Comparison of ENCODE assay signal across 20 cellular contexts in genomic region chr3:147200545-147200944, GRCh38.
A peak's percentile ranks its signal among the peaks of the same experiment; 100 is the strongest.
DNase-seq lines count a peak whose midpoint lies in the region; ATAC-seq and TF ChIP-seq lines count a peak whose summit lies in the region.
"Had no signal": no experiment of that assay in that cellular context is flagged by ENCODE, and none has a peak within 500 bp of the region (broad histone marks: within the 10 kb centered on the region; RNA-seq: fewer than 3 reads in every experiment).

No MANE protein-coding gene starts in this region.

- H3K79me1 ChIP-seq in mesenchymal stem cell (replicated peaks; ENCODE audit: low read length, poor library complexity, severe bottlenecking), result no peaks in the 10 kb centered on the region

- H2BK12ac ChIP-seq in mesenchymal stem cell (ENCODE audit: low read length in 2 of 2), result no peak overlapping the region

- CTCF ChIA-PET in AG04449 (lab: Yijun Ruan, JAX), result interaction anchor here (1.2 to 1.5 kb wide), 3 partner anchors 10 to 382 kb away, joined by 4 to 5 read pairs (median 4); no protein-coding TSS in a partner anchor

- intact Hi-C loops in breast epithelium (cut with DNase I; ENCODE audit: low total_unique reads), result no loop called here

- H3K9ac ChIP-seq in mesenchymal stem cell (ENCODE audit: low read length), result no peak overlapping the region

- H4K91ac ChIP-seq in mesenchymal stem cell (ENCODE audit: low read length), result no peak overlapping the region

- no peak overlapping the region for H2AFZ ChIP-seq in mesenchymal stem cell (ENCODE audit: low read depth, low read length)

- H3K27me3 ChIP-seq in mesenchymal stem cell (ENCODE audit: control insufficient read depth in 1 of 2, insufficient read depth in 1 of 2, low read length in 2 of 2) (no peaks in the 10 kb centered on the region), breast epithelium (peaks cover 0 to 3% of the 10 kb centered on the region in 2 donors)
- H3K27me3 ChIP-seq: MG63 had no signal

- H3K9me3 ChIP-seq in mesenchymal stem cell (ENCODE audit: control insufficient read depth, low read length) (no peaks in the 10 kb centered on the region), breast epithelium (no peaks in the 10 kb centered on the region)
- H3K9me3 ChIP-seq: Caco-2, MG63 had no signal

- POLR2A ChIA-PET in AG04449 (lab: Yijun Ruan, JAX), result no interaction called here

- DNase-seq in AG04449 (ENCODE audit: low read depth, low spot score) (peak; percentile 38), HFFc6 (peak; percentile 36), dedifferentiated amniotic fluid mesenchymal stem cell (ENCODE audit: extremely low spot score) (peak; percentile 39), mesenchymal stem cell (peak; percentile 60), breast epithelium (ENCODE audit: low spot score in 2 of 2) (no peak)
- DNase-seq: 8988T; Caco-2; DMS53; GDM1; GOT3; MG63; NCI-H1092 treated with DMSO at 0.1 percent for 48 hours; NCI-H1694; NCI-H69; NK-92 treated with Interleukin-12 subunit alpha and Interleukin-12 subunit beta, amount 100 ng/mL, for 24 hours; PC-3 had no signal

- H3K14ac ChIP-seq in mesenchymal stem cell (ENCODE audit: low read length in 2 of 2), result no peak overlapping the region

- no peak overlapping the region for H3K4me2 ChIP-seq in mesenchymal stem cell (ENCODE audit: low read length, poor library complexity, severe bottlenecking)

- H2BK15ac ChIP-seq in mesenchymal stem cell (ENCODE audit: low read depth, poor library complexity, severe bottlenecking), result no peak overlapping the region

- TF ChIP-seq POLR2A in breast epithelium (IDR thresholded peaks at IDR 0.05), result no peak

- H3K4me1 ChIP-seq in mesenchymal stem cell (ENCODE audit: control insufficient read depth, insufficient read depth, low read depth, low read length), result no peaks in the 10 kb centered on the region
- no peaks in the 10 kb centered on the region for H3K4me1 ChIP-seq in breast epithelium
- H3K4me1 ChIP-seq: Caco-2 had no signal

- 0 out of 2 replicates have a peak overlapping the region, but pooled peaks have one; percentile 0 for H3K4me3 Mint-ChIP-seq in HFFc6
- H3K4me3 Mint-ChIP-seq: CD14-positive monocyte had no signal

- H3K36me3 ChIP-seq in mesenchymal stem cell (ENCODE audit: control insufficient read depth in 1 of 2, insufficient read depth in 2 of 2, low read depth in 1 of 2, low read length in 2 of 2) (no peaks in the 10 kb centered on the region), breast epithelium (no peaks in the 10 kb centered on the region)
- H3K36me3 ChIP-seq: MG63 had no signal

- 70% methylated on average over 4 of the region's 4 CpGs for WGBS in mesenchymal stem cell

- H2AK5ac ChIP-seq in mesenchymal stem cell (ENCODE audit: low read length, severe bottlenecking), result no peak overlapping the region

- H3K27ac Mint-ChIP-seq in HFFc6, result peak overlapping the region; percentile 64
- H3K27ac Mint-ChIP-seq: CD14-positive monocyte had no signal

- no peak overlapping the region for H2BK120ac ChIP-seq in mesenchymal stem cell (ENCODE audit: low read depth, low read length)

- no peaks in the 10 kb centered on the region; the same call in 1 of the 2 replicates for H3K27me3 Mint-ChIP-seq in HFFc6 (ENCODE audit: insufficient read depth)

- no peak overlapping the region for H4K8ac ChIP-seq in mesenchymal stem cell (ENCODE audit: low read length)

- no peak overlapping the region for H3K4ac ChIP-seq in mesenchymal stem cell (ENCODE audit: low read depth in 1 of 2, low read length in 2 of 2)

- no peaks in the 10 kb centered on the region for H3K9me3 Mint-ChIP-seq in HFFc6

- no peak overlapping the region for H3K18ac ChIP-seq in mesenchymal stem cell (ENCODE audit: low read depth in 1 of 2, low read length in 2 of 2)

- no peak overlapping the region for H3K23ac ChIP-seq in mesenchymal stem cell (ENCODE audit: low read length in 2 of 2)

- no peak for TF ChIP-seq CTCF in AG04449 (IDR thresholded peaks at IDR 0.05; ENCODE audit: insufficient read depth, low read length, missing control alignments)
- TF ChIP-seq CTCF in HFFc6 (IDR thresholded peaks at IDR 0.05), result no peak
- TF ChIP-seq CTCF in breast epithelium (IDR thresholded peaks at IDR 0.05), result no peak

- peaks cover 33% of the 10 kb centered on the region for H3K4me1 Mint-ChIP-seq in HFFc6 (ENCODE audit: low read depth)
- H3K4me1 Mint-ChIP-seq: CD14-positive monocyte had no signal

- H2BK5ac ChIP-seq in mesenchymal stem cell (ENCODE audit: low read depth, low read length, poor library complexity, severe bottlenecking), result no peak overlapping the region

- ATAC-seq in HG02798 (IDR thresholded peaks at IDR 0.05; ENCODE audit: poor library complexity, unreplicated experiment) (no peak), HG03378 (IDR thresholded peaks at IDR 0.05; ENCODE audit: unreplicated experiment) (no peak), GM18873 (IDR thresholded peaks at IDR 0.05; ENCODE audit: low FRiP score, unreplicated experiment) (no peak)
- ATAC-seq: PC-3 had no signal

- H3K4me3 ChIP-seq in AG04449 (ENCODE audit: low read depth, low read length) (no peak overlapping the region), mesenchymal stem cell (ENCODE audit: insufficient read depth in 1 of 2, low read depth in 1 of 2, low read length in 2 of 2) (no peak overlapping the region), breast epithelium (no peak overlapping the region)
- H3K4me3 ChIP-seq: MG63 had no signal

- H3K36me3 Mint-ChIP-seq in HFFc6 (ENCODE audit: low read depth), result no peaks in the 10 kb centered on the region
- H3K36me3 Mint-ChIP-seq: CD14-positive monocyte had no signal

- no peak overlapping the region for H3K27ac ChIP-seq in mesenchymal stem cell (ENCODE audit: low read length, poor library complexity, severe bottlenecking)
- no peak overlapping the region for H3K27ac ChIP-seq in breast epithelium

Comparison
In these comparisons a context has a peak if more than half of its experiments do, and no peak if none do; other contexts are left out.
1. DNase-seq: peak in AG04449 (single experiment), HFFc6 (single experiment), dedifferentiated amniotic fluid mesenchymal stem cell (single experiment) and mesenchymal stem cell (single experiment); none in breast epithelium (0 of 2).